1 cellular context compared by ENCODE assay signal in the genomic region with DNA sequence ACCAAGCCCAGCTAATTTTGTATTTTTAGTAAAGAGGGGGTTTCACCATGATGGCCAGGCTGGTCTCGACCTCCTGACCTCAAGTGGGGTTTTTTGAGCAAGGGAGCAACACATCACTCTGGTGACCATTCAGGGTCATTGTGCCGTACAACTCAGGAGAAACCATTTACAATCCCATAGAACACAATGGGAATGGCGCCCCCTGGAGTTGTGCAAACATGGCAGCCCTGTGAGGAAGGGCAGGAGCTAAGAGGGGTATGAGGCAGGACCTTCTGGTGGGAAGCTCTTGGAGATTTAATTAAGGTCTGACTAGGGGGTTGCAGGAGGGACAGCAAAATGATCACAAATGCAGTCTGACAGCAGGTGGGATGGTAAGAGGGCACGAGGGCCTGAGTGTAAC.
TF ChIP-seq lines count a peak whose summit lies in the region.

No MANE protein-coding gene starts in this region.

TF ChIP-seq in HepG2, 621 proteins besides CTCF, POLR2A, EP300 and RAD21:
- TF ChIP-seq CREM (IDR thresholded peaks at IDR 0.05): no peak
- no peak for TF ChIP-seq CREM (CRISPR knock-in tag; IDR thresholded peaks at IDR 0.05)
- no peak for TF ChIP-seq ARNTL (CRISPR knock-in tag; IDR thresholded peaks at IDR 0.05)
- TF ChIP-seq KLF12 (CRISPR knock-in tag; IDR thresholded peaks at IDR 0.05; ENCODE audit: borderline replicate concordance): no peak
- TF ChIP-seq ZNF432 (CRISPR knock-in tag; IDR thresholded peaks at IDR 0.05; ENCODE audit: borderline replicate concordance): no peak
- no peak for TF ChIP-seq KDM3A (CRISPR knock-in tag; IDR thresholded peaks at IDR 0.05; ENCODE audit: low read depth)
- TF ChIP-seq ZBTB7B (CRISPR knock-in tag; IDR thresholded peaks at IDR 0.05): no peak
- no peak for TF ChIP-seq NBN (conservative IDR thresholded peaks at IDR 0.05)
- TF ChIP-seq, protein P1, sequence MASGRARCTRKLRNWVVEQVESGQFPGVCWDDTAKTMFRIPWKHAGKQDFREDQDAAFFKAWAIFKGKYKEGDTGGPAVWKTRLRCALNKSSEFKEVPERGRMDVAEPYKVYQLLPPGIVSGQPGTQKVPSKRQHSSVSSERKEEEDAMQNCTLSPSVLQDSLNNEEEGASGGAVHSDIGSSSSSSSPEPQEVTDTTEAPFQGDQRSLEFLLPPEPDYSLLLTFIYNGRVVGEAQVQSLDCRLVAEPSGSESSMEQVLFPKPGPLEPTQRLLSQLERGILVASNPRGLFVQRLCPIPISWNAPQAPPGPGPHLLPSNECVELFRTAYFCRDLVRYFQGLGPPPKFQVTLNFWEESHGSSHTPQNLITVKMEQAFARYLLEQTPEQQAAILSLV (CRISPR knock-in tag; IDR thresholded peaks at IDR 0.05; ENCODE audit: borderline replicate concordance): no peak
- no peak for TF ChIP-seq NFAT5 (CRISPR knock-in tag; IDR thresholded peaks at IDR 0.05)
- no peak for TF ChIP-seq SMC3 (IDR thresholded peaks at IDR 0.05; ENCODE audit: low read length)
- no peak for TF ChIP-seq MEF2D (CRISPR knock-in tag; IDR thresholded peaks at IDR 0.05)
- no peak for TF ChIP-seq ZNF569 (CRISPR knock-in tag; IDR thresholded peaks at IDR 0.05; ENCODE audit: borderline replicate concordance)
- no peak for TF ChIP-seq GZF1 (CRISPR knock-in tag; IDR thresholded peaks at IDR 0.05)
- no peak for TF ChIP-seq GABPA (IDR thresholded peaks at IDR 0.05; ENCODE audit: low read depth, low read length)
- TF ChIP-seq GABPA (CRISPR knock-in tag; IDR thresholded peaks at IDR 0.05; ENCODE audit: low read depth): no peak
- TF ChIP-seq, protein P2, sequence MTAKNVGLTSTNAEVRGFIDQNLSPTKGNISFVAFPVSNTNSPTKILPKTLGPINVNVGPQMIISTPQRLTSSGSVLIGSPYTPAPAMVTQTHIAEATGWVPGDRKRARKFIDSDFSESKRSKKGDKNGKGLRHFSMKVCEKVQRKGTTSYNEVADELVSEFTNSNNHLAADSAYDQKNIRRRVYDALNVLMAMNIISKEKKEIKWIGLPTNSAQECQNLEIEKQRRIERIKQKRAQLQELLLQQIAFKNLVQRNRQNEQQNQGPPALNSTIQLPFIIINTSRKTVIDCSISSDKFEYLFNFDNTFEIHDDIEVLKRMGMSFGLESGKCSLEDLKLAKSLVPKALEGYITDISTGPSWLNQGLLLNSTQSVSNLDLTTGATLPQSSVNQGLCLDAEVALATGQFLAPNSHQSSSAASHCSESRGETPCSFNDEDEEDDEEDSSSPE (CRISPR knock-in tag; IDR thresholded peaks at IDR 0.05): no peak
- no peak for TF ChIP-seq ELK4 (CRISPR knock-in tag; IDR thresholded peaks at IDR 0.05; ENCODE audit: borderline replicate concordance)
- TF ChIP-seq TBX3 (IDR thresholded peaks at IDR 0.05; ENCODE audit: borderline replicate concordance): no peak
- TF ChIP-seq, protein P3, sequence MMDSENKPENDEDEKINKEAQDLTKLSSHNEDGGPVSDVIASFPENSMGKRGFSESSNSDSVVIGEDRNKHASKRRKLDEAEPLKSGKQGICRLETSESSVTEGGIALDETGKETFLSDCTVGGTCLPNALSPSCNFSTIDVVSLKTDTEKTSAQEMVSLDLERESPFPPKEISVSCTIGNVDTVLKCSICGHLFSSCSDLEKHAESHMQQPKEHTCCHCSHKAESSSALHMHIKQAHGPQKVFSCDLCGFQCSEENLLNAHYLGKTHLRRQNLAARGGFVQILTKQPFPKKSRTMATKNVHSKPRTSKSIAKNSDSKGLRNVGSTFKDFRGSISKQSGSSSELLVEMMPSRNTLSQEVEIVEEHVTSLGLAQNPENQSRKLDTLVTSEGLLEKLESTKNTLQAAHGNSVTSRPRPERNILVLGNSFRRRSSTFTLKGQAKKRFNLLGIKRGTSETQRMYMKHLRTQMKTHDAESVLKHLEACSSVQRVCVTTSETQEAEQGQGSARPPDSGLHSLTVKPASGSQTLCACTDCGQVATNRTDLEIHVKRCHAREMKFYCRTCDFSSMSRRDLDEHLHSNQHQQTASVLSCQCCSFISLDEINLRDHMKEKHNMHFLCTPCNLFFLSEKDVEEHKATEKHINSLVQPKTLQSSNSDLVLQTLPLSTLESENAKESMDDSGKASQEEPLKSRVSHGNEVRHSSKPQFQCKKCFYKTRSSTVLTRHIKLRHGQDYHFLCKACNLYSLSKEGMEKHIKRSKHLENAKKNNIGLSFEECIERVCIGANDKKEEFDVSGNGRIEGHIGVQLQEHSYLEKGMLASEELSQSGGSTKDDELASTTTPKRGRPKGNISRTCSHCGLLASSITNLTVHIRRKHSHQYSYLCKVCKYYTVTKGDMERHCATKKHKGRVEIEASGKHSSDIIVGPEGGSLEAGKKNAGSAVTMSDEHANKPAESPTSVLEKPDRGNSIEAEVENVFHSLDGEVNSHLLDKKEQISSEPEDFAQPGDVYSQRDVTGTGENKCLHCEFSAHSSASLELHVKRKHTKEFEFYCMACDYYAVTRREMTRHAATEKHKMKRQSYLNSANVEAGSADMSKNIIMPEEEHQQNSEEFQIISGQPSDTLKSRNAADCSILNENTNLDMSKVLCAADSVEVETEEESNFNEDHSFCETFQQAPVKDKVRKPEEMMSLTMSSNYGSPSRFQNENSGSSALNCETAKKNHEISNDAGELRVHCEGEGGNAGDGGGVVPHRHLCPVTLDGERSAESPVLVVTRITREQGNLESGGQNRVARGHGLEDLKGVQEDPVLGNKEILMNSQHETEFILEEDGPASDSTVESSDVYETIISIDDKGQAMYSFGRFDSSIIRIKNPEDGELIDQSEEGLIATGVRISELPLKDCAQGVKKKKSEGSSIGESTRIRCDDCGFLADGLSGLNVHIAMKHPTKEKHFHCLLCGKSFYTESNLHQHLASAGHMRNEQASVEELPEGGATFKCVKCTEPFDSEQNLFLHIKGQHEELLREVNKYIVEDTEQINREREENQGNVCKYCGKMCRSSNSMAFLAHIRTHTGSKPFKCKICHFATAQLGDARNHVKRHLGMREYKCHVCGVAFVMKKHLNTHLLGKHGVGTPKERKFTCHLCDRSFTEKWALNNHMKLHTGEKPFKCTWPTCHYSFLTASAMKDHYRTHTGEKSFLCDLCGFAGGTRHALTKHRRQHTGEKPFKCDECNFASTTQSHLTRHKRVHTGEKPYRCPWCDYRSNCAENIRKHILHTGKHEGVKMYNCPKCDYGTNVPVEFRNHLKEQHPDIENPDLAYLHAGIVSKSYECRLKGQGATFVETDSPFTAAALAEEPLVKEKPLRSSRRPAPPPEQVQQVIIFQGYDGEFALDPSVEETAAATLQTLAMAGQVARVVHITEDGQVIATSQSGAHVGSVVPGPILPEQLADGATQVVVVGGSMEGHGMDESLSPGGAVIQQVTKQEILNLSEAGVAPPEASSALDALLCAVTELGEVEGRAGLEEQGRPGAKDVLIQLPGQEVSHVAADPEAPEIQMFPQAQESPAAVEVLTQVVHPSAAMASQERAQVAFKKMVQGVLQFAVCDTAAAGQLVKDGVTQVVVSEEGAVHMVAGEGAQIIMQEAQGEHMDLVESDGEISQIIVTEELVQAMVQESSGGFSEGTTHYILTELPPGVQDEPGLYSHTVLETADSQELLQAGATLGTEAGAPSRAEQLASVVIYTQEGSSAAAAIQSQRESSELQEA (CRISPR knock-in tag; IDR thresholded peaks at IDR 0.05; ENCODE audit: not compliant biosample characterization): no peak
- no peak for TF ChIP-seq RXRA (CRISPR knock-in tag; IDR thresholded peaks at IDR 0.05)
- TF ChIP-seq ZSCAN12 (CRISPR knock-in tag; IDR thresholded peaks at IDR 0.05): no peak
